27 cellular contexts compared by ENCODE assay signal in the genomic region with DNA sequence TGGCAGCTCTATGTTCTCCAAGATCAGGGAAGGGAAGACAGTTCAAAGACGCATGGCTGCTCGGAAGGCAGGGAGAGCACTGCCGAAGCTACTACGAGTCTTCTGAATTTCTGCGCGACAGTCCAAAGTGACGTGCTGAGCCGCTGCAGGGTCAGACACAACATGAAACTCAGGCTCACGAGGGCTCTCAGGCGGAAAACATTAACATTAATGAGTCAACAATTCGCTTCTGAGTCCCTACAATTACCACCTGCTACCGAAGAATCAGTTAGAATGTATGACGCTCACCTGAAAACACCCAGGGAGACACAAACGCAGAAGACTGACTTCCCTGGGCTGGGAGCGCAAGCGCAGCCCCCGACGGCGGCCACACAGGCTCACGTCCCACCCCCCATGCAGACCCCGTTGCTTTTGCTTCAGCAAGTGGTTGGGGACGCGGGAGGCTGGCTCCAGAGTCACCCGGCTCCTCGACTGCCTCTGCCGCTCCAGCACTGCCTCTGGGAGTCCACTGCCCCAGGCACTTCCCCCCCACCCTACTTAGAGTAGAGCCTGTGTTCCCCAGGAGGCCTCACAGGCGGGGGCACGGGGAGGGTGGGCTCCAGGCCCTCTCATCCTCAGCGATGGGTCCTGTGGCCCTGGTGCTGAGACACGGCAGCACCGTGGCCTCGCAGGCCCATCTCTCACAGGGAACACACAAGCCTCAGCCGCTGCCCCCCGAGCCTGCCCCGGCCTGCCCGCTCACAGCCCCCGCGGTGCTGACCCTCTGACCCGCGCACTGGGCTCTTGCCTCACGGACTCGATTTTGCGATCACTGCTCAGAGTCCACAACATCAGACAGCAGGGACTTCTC. TPM values are rescaled to one million over a fixed set of nuclear protein-coding genes. Genes with fewer than 3 reads are reported as not detected.
A peak's percentile ranks its signal among the peaks of the same experiment; 100 is the strongest.
DNase-seq lines count a peak whose midpoint lies in the region; ATAC-seq, FAIRE-seq and TF ChIP-seq lines count a peak whose summit lies in the region.
"Had no signal": no experiment of that assay in that cellular context is flagged by ENCODE, and none has a peak within 500 bp of the region (broad histone marks: within the 10 kb centered on the region; RNA-seq: fewer than 3 reads in every experiment).

No MANE protein-coding gene starts in this region.

- intact Hi-C loops in lower leg skin (cut with DNase I; ENCODE audit: low total_unique reads): no loop called here

- H3K9ac ChIP-seq in BLaER1 (peak overlapping the region; percentile 29; the same call in 1 of the 2 replicates), endodermal cell (ENCODE audit: extremely low read depth, low read length, poor library complexity, severe bottlenecking) (no peak overlapping the region), neural progenitor cell (no peak overlapping the region)

- H3K27me3 ChIP-seq in BLaER1 (no peaks in the 10 kb centered on the region), endodermal cell (ENCODE audit: control insufficient read depth, insufficient read depth, low read length, poor library complexity, severe bottlenecking) (no peaks in the 10 kb centered on the region), neural progenitor cell (peaks cover 6% of the 10 kb centered on the region), GM23338 (ENCODE audit: insufficient read depth) (no peaks in the 10 kb centered on the region)
- H3K27me3 ChIP-seq: gastrocnemius medialis, ovary, right atrium auricular region, transverse colon had no signal

- H3K9me3 Mint-ChIP-seq in endodermal cell: peaks cover 8% of the 10 kb centered on the region
- no peaks in the 10 kb centered on the region for H3K9me3 Mint-ChIP-seq in neural progenitor cell
- H3K9me3 Mint-ChIP-seq in GM23338: peaks cover 5% of the 10 kb centered on the region; the same call in 2 of the 3 replicates
- H3K9me3 Mint-ChIP-seq: activated naive CD8-positive, alpha-beta T cell treated with anti-CD3 and anti-CD28 coated beads, Interleukin-2, amount 10 ng/mL, durations not matched to agents 7 days and 5 days; naive B cell had no signal

- DNase-seq in NCI-H1417 treated with DMSO at 0.1 percent for 48 hours (lab: John Stamatoyannopoulos, UW): peak; percentile 55
- DNase-seq in endodermal cell: no peak
- no peak for DNase-seq in neural progenitor cell (ENCODE audit: low spot score)
- no peak for DNase-seq in H54 (ENCODE audit: insufficient read length, low spot score)
- DNase-seq in lower leg skin (ENCODE audit: low spot score in 2 of 2): no peak
- no peak for DNase-seq in GM23338 (ENCODE audit: low spot score)
- DNase-seq: activated CD4-positive, CD25-positive, alpha-beta regulatory T cell treated with anti-CD3 and anti-CD28 coated beads, Interleukin-2, amount 50 U/mL, for 72 hours; activated CD8-positive, alpha-beta T cell treated with anti-CD3 and anti-CD28 coated beads, Interleukin-2, amount 10 ng/mL, durations not matched to agents 7 days and 5 days; activated effector memory CD4-positive, alpha-beta T cell treated with anti-CD3 and anti-CD28 coated beads, Interleukin-2, amount 50 U/mL, for 16 hours; activated naive CD8-positive, alpha-beta T cell treated with anti-CD3 and anti-CD28 coated beads, Interleukin-2, amount 10 ng/mL, durations not matched to agents 7 days and 5 days; C1 segment of cervical spinal cord; Calu3; central memory CD4-positive, alpha-beta T cell; gastrocnemius medialis; hippocampal formation; Karpas-422; left ventricle myocardium superior; naive B cell; NCI-H1694; NCI-H774; ovary; transverse colon had no signal

- TF ChIP-seq CTCF in endodermal cell (conservative IDR thresholded peaks at IDR 0.05) (no peak), neural progenitor cell (IDR thresholded peaks at IDR 0.05) (no peak), lower leg skin (IDR thresholded peaks at IDR 0.05) (no peak), GM23338 (conservative IDR thresholded peaks at IDR 0.05; ENCODE audit: low read depth in 2 of 2) (no peak)

- H3K27me3 Mint-ChIP-seq in endodermal cell (ENCODE audit: insufficient read depth) (no peaks in the 10 kb centered on the region), neural progenitor cell (ENCODE audit: insufficient read depth, low read depth) (peaks cover 3% of the 10 kb centered on the region), GM23338 (ENCODE audit: insufficient read depth, low read depth, poor library complexity) (peaks cover 5% of the 10 kb centered on the region)
- H3K27me3 Mint-ChIP-seq: activated naive CD8-positive, alpha-beta T cell treated with anti-CD3 and anti-CD28 coated beads, Interleukin-2, amount 10 ng/mL, durations not matched to agents 7 days and 5 days; naive B cell had no signal

- peaks cover 20% of the 10 kb centered on the region for H3K4me1 ChIP-seq in BLaER1
- no peaks in the 10 kb centered on the region for H3K4me1 ChIP-seq in endodermal cell (ENCODE audit: control insufficient read depth, insufficient read depth, low read length)
- H3K4me1 ChIP-seq in neural progenitor cell: no peaks in the 10 kb centered on the region
- H3K4me1 ChIP-seq in GM23338 (ENCODE audit: insufficient read depth): 0 out of 2 replicates have a peak, but pooled peaks cover 5% of the 10 kb centered on the region
- H3K4me1 ChIP-seq: gastrocnemius medialis, right atrium auricular region, transverse colon had no signal

- H3K27ac ChIP-seq in BLaER1 (peak overlapping the region; percentile 26; the same call in 1 of the 2 replicates), endodermal cell (ENCODE audit: low read depth, low read length) (peak overlapping the region; percentile 53), neural progenitor cell (no peak overlapping the region), GM23338 (ENCODE audit: low read depth) (no peak overlapping the region)
- H3K27ac ChIP-seq: gastrocnemius medialis, ovary, right atrium auricular region, RWPE1, SK-N-MC, transverse colon had no signal

- H3K4me3 ChIP-seq in BLaER1 (no peak overlapping the region), endodermal cell (ENCODE audit: low read length) (no peak overlapping the region), neural progenitor cell (no peak overlapping the region), lower leg skin (ENCODE audit: low read depth, poor library complexity, severe bottlenecking) (no peak overlapping the region), GM23338 (no peak overlapping the region)
- H3K4me3 ChIP-seq: gastrocnemius medialis, ovary, right atrium auricular region, SK-N-MC, transverse colon had no signal

- TF ChIP-seq POLR2A in H54 (IDR thresholded peaks at IDR 0.05; ENCODE audit: low read depth, low read length): no peak
- no peak for TF ChIP-seq POLR2A in lower leg skin (IDR thresholded peaks at IDR 0.05)

- H3K27ac Mint-ChIP-seq in endodermal cell (peak overlapping the region; percentile 17), neural progenitor cell (peak overlapping the region; percentile 81), GM23338 (no peak overlapping the region; the same call in 1 of the 2 replicates)
- H3K27ac Mint-ChIP-seq: activated CD8-positive, alpha-beta T cell treated with anti-CD3 and anti-CD28 coated beads, Interleukin-2, amount 10 ng/mL, durations not matched to agents 7 days and 5 days; activated naive CD8-positive, alpha-beta T cell treated with anti-CD3 and anti-CD28 coated beads, Interleukin-2, amount 10 ng/mL, durations not matched to agents 7 days and 5 days had no signal

- ATAC-seq in GM23338: no peak
- ATAC-seq: activated CD8-positive, alpha-beta T cell treated with anti-CD3 and anti-CD28 coated beads, Interleukin-2, amount 10 ng/mL, durations not matched to agents 7 days and 5 days; gastrocnemius medialis; left ventricle myocardium superior had no signal

- H4K20me1 ChIP-seq in BLaER1: peaks cover 10% of the 10 kb centered on the region; the same call in 1 of the 2 replicates
- H4K20me1 ChIP-seq in neural progenitor cell (ENCODE audit: low read depth): no peaks in the 10 kb centered on the region
- no peaks in the 10 kb centered on the region for H4K20me1 ChIP-seq in GM23338 (replicated peaks; ENCODE audit: insufficient read depth)

- no peak for FAIRE-seq in H54 (lab: Jason Lieb, UNC)
- FAIRE-seq: TTC549 had no signal

- H3K4me2 ChIP-seq in BLaER1: peak overlapping the region; percentile 70
- no peak overlapping the region for H3K4me2 ChIP-seq in neural progenitor cell
- H3K4me2 ChIP-seq in GM23338: no peak overlapping the region

- H3K36me3 Mint-ChIP-seq in endodermal cell (ENCODE audit: low read depth) (peaks cover 8% of the 10 kb centered on the region), neural progenitor cell (peaks cover 5% of the 10 kb centered on the region), GM23338 (ENCODE audit: low read depth) (no peaks in the 10 kb centered on the region)
- H3K36me3 Mint-ChIP-seq: activated naive CD8-positive, alpha-beta T cell treated with anti-CD3 and anti-CD28 coated beads, Interleukin-2, amount 10 ng/mL, durations not matched to agents 7 days and 5 days had no signal

- H3K79me2 ChIP-seq in neural progenitor cell (ENCODE audit: low read depth) (no peaks in the 10 kb centered on the region), GM23338 (replicated peaks; ENCODE audit: insufficient read depth) (no peaks in the 10 kb centered on the region)

- no peak overlapping the region for H2AFZ ChIP-seq in neural progenitor cell (replicated peaks)
- no peak overlapping the region for H2AFZ ChIP-seq in GM23338

- no peak overlapping the region for H3K4me3 Mint-ChIP-seq in endodermal cell
- H3K4me3 Mint-ChIP-seq in neural progenitor cell: no peak overlapping the region
- no peak overlapping the region for H3K4me3 Mint-ChIP-seq in GM23338
- H3K4me3 Mint-ChIP-seq: activated CD8-positive, alpha-beta T cell treated with anti-CD3 and anti-CD28 coated beads, Interleukin-2, amount 10 ng/mL, durations not matched to agents 7 days and 5 days; activated naive CD8-positive, alpha-beta T cell treated with anti-CD3 and anti-CD28 coated beads, Interleukin-2, amount 10 ng/mL, durations not matched to agents 7 days and 5 days had no signal

- H3K9me2 ChIP-seq in GM23338 (ENCODE audit: insufficient read depth): no peaks in the 10 kb centered on the region

- H3K9me3 ChIP-seq in BLaER1 (no peaks in the 10 kb centered on the region), endodermal cell (ENCODE audit: control insufficient read depth, low read length) (peaks cover under 1% of the 10 kb centered on the region), neural progenitor cell (ENCODE audit: low read depth) (no peaks in the 10 kb centered on the region)
- H3K9me3 ChIP-seq: gastrocnemius medialis, ovary, right atrium auricular region, transverse colon had no signal

- H3K4me1 Mint-ChIP-seq in endodermal cell: no peaks in the 10 kb centered on the region
- peaks cover 22% of the 10 kb centered on the region for H3K4me1 Mint-ChIP-seq in neural progenitor cell
- H3K4me1 Mint-ChIP-seq in GM23338: peaks cover 13% of the 10 kb centered on the region
- H3K4me1 Mint-ChIP-seq: activated naive CD8-positive, alpha-beta T cell treated with anti-CD3 and anti-CD28 coated beads, Interleukin-2, amount 10 ng/mL, durations not matched to agents 7 days and 5 days had no signal

- WGBS in endodermal cell (ENCODE audit: insufficient coverage in 1 of 2, insufficient read length in 1 of 2), 2 experiments: 89 to 94% methylated on average over 17 to 43 of the region's 43 CpGs
- WGBS in lower leg skin, 2 donors: 93% methylated on average over 39 to 43 of the region's 43 CpGs

- H3K36me3 ChIP-seq in BLaER1: peaks cover 52% of the 10 kb centered on the region
- H3K36me3 ChIP-seq in endodermal cell (ENCODE audit: control insufficient read depth, insufficient read depth, low read length): no peaks in the 10 kb centered on the region
- H3K36me3 ChIP-seq in neural progenitor cell: no peaks in the 10 kb centered on the region
- H3K36me3 ChIP-seq in GM23338 (ENCODE audit: insufficient read depth): no peaks in the 10 kb centered on the region
- H3K36me3 ChIP-seq: ovary had no signal

- H3F3A ChIP-seq in neural progenitor cell (ENCODE audit: low read depth) (no peaks in the 10 kb centered on the region), GM23338 (replicated peaks; ENCODE audit: low read depth) (no peaks in the 10 kb centered on the region)

RNA-seq across cellular contexts. Expression of gene LMF1, which starts 38.9 kb away (rescaled TPM):
- total RNA-seq in endodermal cell: 10 to 100 TPM; 13.7 to 15.1 TPM
- 12.7 TPM for polyA plus RNA-seq in endodermal cell (2013, experiment 1 of 2)
- polyA plus RNA-seq in endodermal cell (2013, experiment 2 of 2): 10.8 TPM
- total RNA-seq in neural progenitor cell (ENCODE audit: low replicate concordance): 3.4 and 26.8 TPM in 2 replicates
- total RNA-seq in lower leg skin: 10 to 100 TPM; 31.3 to 68.3 (median 50.3) TPM
- total RNA-seq in GM23338 (2014; rRNA removed; shearing (Covaris generic)): 2.9 and 10.1 TPM in 2 replicates
- polyA plus RNA-seq in GM23338 (2016; fragmentation: Nextera tagmentation; extraction: Ambion mirVana): 3.6 and 4.2 TPM in 2 replicates

RNA-seq across cellular contexts. Expression of gene SOX8, which starts 49.7 kb away (rescaled TPM):
- total RNA-seq in endodermal cell (1 to 10 TPM in 1 of 2 donors, under 1 TPM in 1; 0.69 to 5.1 TPM), neural progenitor cell (ENCODE audit: low replicate concordance) (0.75 and 3.0 TPM in 2 replicates), lower leg skin (10 to 100 TPM in 2 of 4 donors, 1 to 10 TPM in 2; 3.0 to 27.7 (median 11.4) TPM)
- polyA plus RNA-seq in endodermal cell (2013, experiment 1 of 2): 8.9 TPM
- 9.2 TPM for polyA plus RNA-seq in endodermal cell (2013, experiment 2 of 2)
- 17.2 and 26.2 TPM in 2 replicates for total RNA-seq in GM23338 (2014; rRNA removed; shearing (Covaris generic))
- 5.7 and 6.7 TPM in 2 replicates for polyA plus RNA-seq in GM23338 (2016; fragmentation: Nextera tagmentation; extraction: Ambion mirVana)
- total RNA-seq: activated CD8-positive, alpha-beta T cell treated with anti-CD3 and anti-CD28 coated beads, Interleukin-2, amount 10 ng/mL, durations not matched to agents 7 days and 5 days had no signal

Comparison
In these comparisons a context has a peak if more than half of its experiments do, and no peak if none do; other contexts are left out.
1. H3K27ac ChIP-seq: peak in BLaER1 (single experiment) and endodermal cell (single experiment); none in neural progenitor cell (single experiment) and GM23338 (single experiment).